ENCODE assay signal across 1 cellular context in the genomic region with DNA sequence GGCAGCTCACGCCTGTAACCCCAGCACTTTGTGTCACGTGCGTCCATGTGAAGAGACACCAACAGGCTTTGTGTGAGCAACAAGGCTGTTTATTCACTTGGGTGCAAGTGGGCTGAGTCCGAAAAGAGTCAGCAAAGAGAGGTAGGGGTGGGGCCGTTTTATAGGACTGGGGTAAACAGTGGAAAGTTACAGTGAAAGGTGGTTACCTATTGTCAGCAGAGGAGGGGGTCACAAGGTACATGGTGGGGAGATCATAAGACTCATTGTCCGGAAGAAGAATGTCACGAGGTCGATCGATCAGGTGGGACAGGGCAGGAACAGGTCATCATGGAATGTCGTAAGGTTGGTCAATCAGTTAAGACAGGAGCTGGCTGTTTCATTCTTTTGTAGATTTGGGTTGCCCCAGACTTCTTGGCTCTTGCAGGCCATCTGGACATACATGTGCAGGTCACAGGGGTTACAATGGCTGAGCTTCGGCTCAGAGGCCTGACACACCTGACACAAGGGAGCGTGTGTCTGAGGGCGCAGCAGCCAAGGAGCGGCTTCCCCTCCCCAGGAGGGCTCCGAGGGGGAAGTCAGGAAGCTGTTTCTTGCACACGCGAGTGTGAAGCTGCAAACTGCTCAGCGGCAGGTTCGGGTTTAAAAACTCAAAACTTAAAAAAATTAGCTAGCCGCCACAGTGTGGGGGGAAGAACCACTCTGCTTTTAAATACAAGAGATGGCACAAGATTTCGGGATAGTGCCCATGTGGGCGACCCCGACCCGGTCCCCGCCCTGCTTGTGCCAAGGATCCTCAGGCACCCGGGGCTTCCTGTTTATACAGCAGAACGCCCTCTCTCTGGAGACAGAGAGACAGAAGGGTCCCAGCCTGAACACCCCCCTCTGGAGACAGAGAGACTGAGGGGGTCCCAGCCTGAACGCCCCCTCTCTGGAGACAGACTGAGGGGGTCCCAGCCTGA.
TF ChIP-seq lines count a peak whose summit lies in the region.

No MANE protein-coding gene starts in this region.

TF ChIP-seq in K562, 482 proteins besides CTCF, POLR2A, EP300 and RAD21 (continues in another document):
- peak in 1 of 3 experiments; percentile 5 for TF ChIP-seq YY1 (IDR thresholded peaks at IDR 0.05; ENCODE audit: borderline replicate concordance in 1 of 3, control insufficient read depth in 1 of 3, extremely low read depth in 1 of 3, insufficient read depth in 3 of 3, insufficient read length in 1 of 3, insufficient replicate concordance in 2 of 3, low read depth in 1 of 3, low read length in 2 of 3)
- TF ChIP-seq ZNF263 (CRISPR knock-in tag; IDR thresholded peaks at IDR 0.05; ENCODE audit: borderline replicate concordance): no peak
- TF ChIP-seq, protein P1, sequence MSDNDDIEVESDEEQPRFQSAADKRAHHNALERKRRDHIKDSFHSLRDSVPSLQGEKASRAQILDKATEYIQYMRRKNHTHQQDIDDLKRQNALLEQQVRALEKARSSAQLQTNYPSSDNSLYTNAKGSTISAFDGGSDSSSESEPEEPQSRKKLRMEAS (CRISPR knock-in tag; IDR thresholded peaks at IDR 0.05): peak; percentile 34
- TF ChIP-seq PHB (CRISPR knock-in tag; IDR thresholded peaks at IDR 0.05): no peak
- TF ChIP-seq ZNF583 (CRISPR knock-in tag; IDR thresholded peaks at IDR 0.05): peak; percentile 78; the same call in 1 of the 2 replicates
- no peak; the same call in 1 of the 2 replicates for TF ChIP-seq ZNF584 (CRISPR knock-in tag; IDR thresholded peaks at IDR 0.05; ENCODE audit: low read depth)
- TF ChIP-seq, protein P2, sequence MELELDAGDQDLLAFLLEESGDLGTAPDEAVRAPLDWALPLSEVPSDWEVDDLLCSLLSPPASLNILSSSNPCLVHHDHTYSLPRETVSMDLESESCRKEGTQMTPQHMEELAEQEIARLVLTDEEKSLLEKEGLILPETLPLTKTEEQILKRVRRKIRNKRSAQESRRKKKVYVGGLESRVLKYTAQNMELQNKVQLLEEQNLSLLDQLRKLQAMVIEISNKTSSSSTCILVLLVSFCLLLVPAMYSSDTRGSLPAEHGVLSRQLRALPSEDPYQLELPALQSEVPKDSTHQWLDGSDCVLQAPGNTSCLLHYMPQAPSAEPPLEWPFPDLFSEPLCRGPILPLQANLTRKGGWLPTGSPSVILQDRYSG (tag; conservative IDR thresholded peaks at IDR 0.05; ENCODE audit: low read depth): peak; percentile 85
- no peak for TF ChIP-seq DNMT1 (IDR thresholded peaks at IDR 0.05)
- TF ChIP-seq, protein P3, sequence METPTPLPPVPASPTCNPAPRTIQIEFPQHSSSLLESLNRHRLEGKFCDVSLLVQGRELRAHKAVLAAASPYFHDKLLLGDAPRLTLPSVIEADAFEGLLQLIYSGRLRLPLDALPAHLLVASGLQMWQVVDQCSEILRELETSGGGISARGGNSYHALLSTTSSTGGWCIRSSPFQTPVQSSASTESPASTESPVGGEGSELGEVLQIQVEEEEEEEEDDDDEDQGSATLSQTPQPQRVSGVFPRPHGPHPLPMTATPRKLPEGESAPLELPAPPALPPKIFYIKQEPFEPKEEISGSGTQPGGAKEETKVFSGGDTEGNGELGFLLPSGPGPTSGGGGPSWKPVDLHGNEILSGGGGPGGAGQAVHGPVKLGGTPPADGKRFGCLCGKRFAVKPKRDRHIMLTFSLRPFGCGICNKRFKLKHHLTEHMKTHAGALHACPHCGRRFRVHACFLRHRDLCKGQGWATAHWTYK (CRISPR knock-in tag; IDR thresholded peaks at IDR 0.05): peak; percentile 69
- TF ChIP-seq MTA1 (IDR thresholded peaks at IDR 0.05; ENCODE audit: borderline replicate concordance): no peak
- TF ChIP-seq HSF4 (CRISPR knock-in tag; IDR thresholded peaks at IDR 0.05; ENCODE audit: borderline replicate concordance): peak; percentile 30; the same call in 1 of the 2 replicates
- TF ChIP-seq ATF4 (CRISPR knock-in tag; IDR thresholded peaks at IDR 0.05): no peak
- TF ChIP-seq RREB1 (CRISPR knock-in tag; IDR thresholded peaks at IDR 0.05): no peak
- TF ChIP-seq NFE2L1 (tag; IDR thresholded peaks at IDR 0.05; ENCODE audit: borderline replicate concordance, low read depth): no peak
- no peak for TF ChIP-seq KAT8 (IDR thresholded peaks at IDR 0.05; ENCODE audit: low read depth)
- peak; percentile 73; the same call in 1 of the 2 replicates for TF ChIP-seq KLF6 (CRISPR knock-in tag; IDR thresholded peaks at IDR 0.05; ENCODE audit: borderline replicate concordance)
- TF ChIP-seq, protein P4, sequence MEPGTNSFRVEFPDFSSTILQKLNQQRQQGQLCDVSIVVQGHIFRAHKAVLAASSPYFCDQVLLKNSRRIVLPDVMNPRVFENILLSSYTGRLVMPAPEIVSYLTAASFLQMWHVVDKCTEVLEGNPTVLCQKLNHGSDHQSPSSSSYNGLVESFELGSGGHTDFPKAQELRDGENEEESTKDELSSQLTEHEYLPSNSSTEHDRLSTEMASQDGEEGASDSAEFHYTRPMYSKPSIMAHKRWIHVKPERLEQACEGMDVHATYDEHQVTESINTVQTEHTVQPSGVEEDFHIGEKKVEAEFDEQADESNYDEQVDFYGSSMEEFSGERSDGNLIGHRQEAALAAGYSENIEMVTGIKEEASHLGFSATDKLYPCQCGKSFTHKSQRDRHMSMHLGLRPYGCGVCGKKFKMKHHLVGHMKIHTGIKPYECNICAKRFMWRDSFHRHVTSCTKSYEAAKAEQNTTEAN (CRISPR knock-in tag; IDR thresholded peaks at IDR 0.05): 0 out of 2 replicates have a peak, but pooled peaks have one; percentile 24
- TF ChIP-seq SP1 (CRISPR knock-in tag; IDR thresholded peaks at IDR 0.05): no peak
- TF ChIP-seq, protein P5, sequence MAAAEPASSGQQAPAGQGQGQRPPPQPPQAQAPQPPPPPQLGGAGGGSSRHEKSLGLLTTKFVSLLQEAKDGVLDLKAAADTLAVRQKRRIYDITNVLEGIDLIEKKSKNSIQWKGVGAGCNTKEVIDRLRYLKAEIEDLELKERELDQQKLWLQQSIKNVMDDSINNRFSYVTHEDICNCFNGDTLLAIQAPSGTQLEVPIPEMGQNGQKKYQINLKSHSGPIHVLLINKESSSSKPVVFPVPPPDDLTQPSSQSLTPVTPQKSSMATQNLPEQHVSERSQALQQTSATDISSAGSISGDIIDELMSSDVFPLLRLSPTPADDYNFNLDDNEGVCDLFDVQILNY (CRISPR knock-in tag; IDR thresholded peaks at IDR 0.05): no peak
- TF ChIP-seq DMBX1 (CRISPR knock-in tag; IDR thresholded peaks at IDR 0.05; ENCODE audit: borderline replicate concordance): peak; percentile 75
- TF ChIP-seq, protein P6, sequence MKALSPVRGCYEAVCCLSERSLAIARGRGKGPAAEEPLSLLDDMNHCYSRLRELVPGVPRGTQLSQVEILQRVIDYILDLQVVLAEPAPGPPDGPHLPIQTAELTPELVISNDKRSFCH (CRISPR knock-in tag; IDR thresholded peaks at IDR 0.05): no peak
- TF ChIP-seq, protein P6 (tag; IDR thresholded peaks at IDR 0.05): peak; percentile 88
- no peak for TF ChIP-seq RBM39 (optimal IDR thresholded peaks at IDR 0.05; ENCODE audit: low read depth, low read length)
- TF ChIP-seq, protein P7, sequence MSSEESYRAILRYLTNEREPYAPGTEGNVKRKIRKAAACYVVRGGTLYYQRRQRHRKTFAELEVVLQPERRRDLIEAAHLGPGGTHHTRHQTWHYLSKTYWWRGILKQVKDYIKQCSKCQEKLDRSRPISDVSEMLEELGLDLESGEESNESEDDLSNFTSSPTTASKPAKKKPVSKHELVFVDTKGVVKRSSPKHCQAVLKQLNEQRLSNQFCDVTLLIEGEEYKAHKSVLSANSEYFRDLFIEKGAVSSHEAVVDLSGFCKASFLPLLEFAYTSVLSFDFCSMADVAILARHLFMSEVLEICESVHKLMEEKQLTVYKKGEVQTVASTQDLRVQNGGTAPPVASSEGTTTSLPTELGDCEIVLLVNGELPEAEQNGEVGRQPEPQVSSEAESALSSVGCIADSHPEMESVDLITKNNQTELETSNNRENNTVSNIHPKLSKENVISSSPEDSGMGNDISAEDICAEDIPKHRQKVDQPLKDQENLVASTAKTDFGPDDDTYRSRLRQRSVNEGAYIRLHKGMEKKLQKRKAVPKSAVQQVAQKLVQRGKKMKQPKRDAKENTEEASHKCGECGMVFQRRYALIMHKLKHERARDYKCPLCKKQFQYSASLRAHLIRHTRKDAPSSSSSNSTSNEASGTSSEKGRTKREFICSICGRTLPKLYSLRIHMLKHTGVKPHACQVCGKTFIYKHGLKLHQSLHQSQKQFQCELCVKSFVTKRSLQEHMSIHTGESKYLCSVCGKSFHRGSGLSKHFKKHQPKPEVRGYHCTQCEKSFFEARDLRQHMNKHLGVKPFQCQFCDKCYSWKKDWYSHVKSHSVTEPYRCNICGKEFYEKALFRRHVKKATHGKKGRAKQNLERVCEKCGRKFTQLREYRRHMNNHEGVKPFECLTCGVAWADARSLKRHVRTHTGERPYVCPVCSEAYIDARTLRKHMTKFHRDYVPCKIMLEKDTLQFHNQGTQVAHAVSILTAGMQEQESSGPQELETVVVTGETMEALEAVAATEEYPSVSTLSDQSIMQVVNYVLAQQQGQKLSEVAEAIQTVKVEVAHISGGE (CRISPR knock-in tag; IDR thresholded peaks at IDR 0.05): peak in 1 of 3 experiments; percentile 37; a peak in 2 of 6 replicates
- no peak for TF ChIP-seq HMGN3 (IDR thresholded peaks at IDR 0.05; ENCODE audit: borderline replicate concordance, extremely low read depth, insufficient read length, low read depth, low read length)
- no peak for TF ChIP-seq ZNF217 (CRISPR knock-in tag; IDR thresholded peaks at IDR 0.05)
- TF ChIP-seq CXXC5 (CRISPR knock-in tag; IDR thresholded peaks at IDR 0.05): peak; percentile 37
- TF ChIP-seq, protein P8, sequence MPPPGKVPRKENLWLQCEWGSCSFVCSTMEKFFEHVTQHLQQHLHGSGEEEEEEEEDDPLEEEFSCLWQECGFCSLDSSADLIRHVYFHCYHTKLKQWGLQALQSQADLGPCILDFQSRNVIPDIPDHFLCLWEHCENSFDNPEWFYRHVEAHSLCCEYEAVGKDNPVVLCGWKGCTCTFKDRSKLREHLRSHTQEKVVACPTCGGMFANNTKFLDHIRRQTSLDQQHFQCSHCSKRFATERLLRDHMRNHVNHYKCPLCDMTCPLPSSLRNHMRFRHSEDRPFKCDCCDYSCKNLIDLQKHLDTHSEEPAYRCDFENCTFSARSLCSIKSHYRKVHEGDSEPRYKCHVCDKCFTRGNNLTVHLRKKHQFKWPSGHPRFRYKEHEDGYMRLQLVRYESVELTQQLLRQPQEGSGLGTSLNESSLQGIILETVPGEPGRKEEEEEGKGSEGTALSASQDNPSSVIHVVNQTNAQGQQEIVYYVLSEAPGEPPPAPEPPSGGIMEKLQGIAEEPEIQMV (tag; conservative IDR thresholded peaks at IDR 0.05; ENCODE audit: low read depth): peak; percentile 45; the same call in 1 of the 2 replicates
- TF ChIP-seq ZNF354B (CRISPR knock-in tag; IDR thresholded peaks at IDR 0.05): no peak
- no peak for TF ChIP-seq ZNF224 (CRISPR knock-in tag; IDR thresholded peaks at IDR 0.05)
- TF ChIP-seq THAP12 (CRISPR knock-in tag; IDR thresholded peaks at IDR 0.05): no peak
